17 cellular contexts compared by ENCODE assay signal in the genomic region with DNA sequence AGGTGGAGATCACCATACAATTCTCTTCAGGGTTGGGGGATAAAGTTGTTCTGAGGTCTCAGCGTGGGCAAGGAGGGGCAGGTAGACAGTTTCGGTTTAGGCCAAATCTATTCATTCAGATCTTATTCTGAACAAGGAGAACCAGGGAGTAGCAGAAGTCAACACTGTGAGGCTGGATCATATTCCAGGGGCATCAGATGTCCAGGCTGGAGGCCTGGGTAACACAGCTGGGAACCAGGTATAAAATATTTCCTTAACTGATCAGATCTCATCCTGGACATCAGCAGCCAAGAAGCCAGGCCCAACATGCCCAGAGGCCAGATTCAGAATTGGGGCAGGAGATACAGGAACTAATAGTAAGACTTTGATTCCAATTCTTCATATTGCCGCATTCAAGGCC. TPM values are rescaled to one million over a fixed set of nuclear protein-coding genes. Genes with fewer than 3 reads are reported as not detected.
A peak's percentile ranks its signal among the peaks of the same experiment; 100 is the strongest.
DNase-seq lines count a peak whose midpoint lies in the region; ATAC-seq and TF ChIP-seq lines count a peak whose summit lies in the region.
"Had no signal": no experiment of that assay in that cellular context is flagged by ENCODE, and none has a peak within 500 bp of the region (broad histone marks: within the 10 kb centered on the region; RNA-seq: fewer than 3 reads in every experiment).

No MANE protein-coding gene starts in this region.

- TF ChIP-seq CTCF in gastrocnemius medialis (IDR thresholded peaks at IDR 0.05 in 4 of 5, conservative IDR thresholded peaks at IDR 0.05 in 1 of 5), result no peak
- no peak for TF ChIP-seq CTCF in prostate gland (IDR thresholded peaks at IDR 0.05)

- no peaks in the 10 kb centered on the region for H3K9me3 ChIP-seq in gastrocnemius medialis
- no peaks in the 10 kb centered on the region for H3K9me3 ChIP-seq in prostate gland
- H3K9me3 ChIP-seq: A549; BLaER1 treated with 17β-estradiol and CSF1 and Interleukin-3, amounts not matched to agents 10 nM and 100 nM; Caco-2 had no signal

- H3K27me3 ChIP-seq in gastrocnemius medialis, result no peaks in the 10 kb centered on the region
- H3K27me3 ChIP-seq in prostate gland (replicated peaks; ENCODE audit: insufficient read depth), result no peaks in the 10 kb centered on the region
- H3K27me3 ChIP-seq: BLaER1 treated with 17β-estradiol and CSF1 and Interleukin-3, amounts not matched to agents 10 nM and 100 nM had no signal

- H3K36me3 ChIP-seq in gastrocnemius medialis, result no peaks in the 10 kb centered on the region
- no peaks in the 10 kb centered on the region for H3K36me3 ChIP-seq in prostate gland

- 89% methylated on average over 3 of the region's 3 CpGs for WGBS in prostate gland

- H3K4me3 ChIP-seq in gastrocnemius medialis (no peak overlapping the region), prostate gland (no peak overlapping the region)
- H3K4me3 ChIP-seq: A549; BLaER1 treated with 17β-estradiol and CSF1 and Interleukin-3, amounts not matched to agents 10 nM and 100 nM had no signal

- H3K4me1 ChIP-seq in gastrocnemius medialis (peaks cover 28 to 38% of the 10 kb centered on the region in 2 donors), prostate gland (replicated peaks) (no peaks in the 10 kb centered on the region)
- H3K4me1 ChIP-seq: A549, Caco-2 had no signal

- intact Hi-C loops in gastrocnemius medialis (cut with DNase I; ENCODE audit: low total_unique reads) (no loop called here), prostate gland (cut with DNase I) (no loop called here)

- TF ChIP-seq POLR2A in gastrocnemius medialis (IDR thresholded peaks at IDR 0.05) (no peak), prostate gland (IDR thresholded peaks at IDR 0.05) (no peak)

- H3K27ac ChIP-seq in gastrocnemius medialis (peak overlapping the region; percentile 18 to 87 (median 72)), prostate gland (no peak overlapping the region)
- H3K27ac ChIP-seq: 22Rv1; A549; BLaER1 treated with 17β-estradiol and CSF1 and Interleukin-3, amounts not matched to agents 10 nM and 100 nM; C4-2B had no signal

- peak; percentile 68 to 86 for ATAC-seq in gastrocnemius medialis
- ATAC-seq: A549; CD8-positive, alpha-beta T cell had no signal

- peak; percentile 5 for DNase-seq in activated effector memory CD4-positive, alpha-beta T cell treated with anti-CD3 and anti-CD28 coated beads, Interleukin-2, amount 50 U/mL, for 16 hours
- DNase-seq in activated effector memory CD4-positive, alpha-beta T cell treated with Interleukin-2 at 50 U/mL for 16 hours, result no peak
- DNase-seq in gastrocnemius medialis, result no peak
- no peak for DNase-seq in OCI-M1 (lab: John Stamatoyannopoulos, UW)
- DNase-seq in prostate gland (ENCODE audit: low spot score), result no peak
- DNase-seq: AML-193; Caco-2; Calu3; CD4-positive, alpha-beta T cell; CD8-positive, alpha-beta T cell; GF-D8 had no signal

- in situ Hi-C loops in gastrocnemius medialis (cut with MboI; ENCODE audit: low sequenced_read_pairs in 4 of 4), result no loop called here

RNA-seq across cellular contexts. Expression of gene FLNC, which starts 19.2 kb away (rescaled TPM):
- total RNA-seq in gastrocnemius medialis (1,000 to 10,000 TPM; 1,071 to 4,398 (median 2,381) TPM), prostate gland (100 to 1,000 TPM; 104 to 150 TPM)
- total RNA-seq: B cell had no signal

RNA-seq across cellular contexts. Expression of gene CCDC136, which starts 19.2 kb away (rescaled TPM):
- total RNA-seq in gastrocnemius medialis (10 to 100 TPM in 2 of 4 donors, 1 to 10 TPM in 1, under 1 TPM in 1; 0.61 to 15.8 (median 9.3) TPM), prostate gland (10 to 100 TPM; 11.7 to 61.2 TPM)

RNA-seq across cellular contexts. Expression of gene OPN1SW, which starts 35.4 kb away (rescaled TPM):
- total RNA-seq in gastrocnemius medialis, result not detected
- not detected for total RNA-seq in prostate gland
- total RNA-seq: A172; B cell; Caco-2; Calu3; CD4-positive, alpha-beta T cell; CD8-positive, alpha-beta T cell had no signal

RNA-seq across cellular contexts. Expression of gene ATP6V1F, which starts 51.7 kb away (rescaled TPM):
- total RNA-seq in gastrocnemius medialis, result 10 to 100 TPM; 79.3 to 99.2 (median 82.3) TPM
- 100 to 1,000 TPM; 116 to 118 TPM for total RNA-seq in prostate gland

Comparison
In these comparisons a context has a peak if more than half of its experiments do, and no peak if none do; other contexts are left out.
1. H3K27ac ChIP-seq: peak in gastrocnemius medialis (4 of 4); none in prostate gland (0 of 2).
2. RNA of gene FLNC, which starts 19.2 kb away (total RNA-seq): 1,071 to 4,398 TPM in gastrocnemius medialis; 104 to 150 TPM in prostate gland; every median in the first group is over 4 times any median in the second.